21 cellular contexts compared by ENCODE assay signal in the genomic region with DNA sequence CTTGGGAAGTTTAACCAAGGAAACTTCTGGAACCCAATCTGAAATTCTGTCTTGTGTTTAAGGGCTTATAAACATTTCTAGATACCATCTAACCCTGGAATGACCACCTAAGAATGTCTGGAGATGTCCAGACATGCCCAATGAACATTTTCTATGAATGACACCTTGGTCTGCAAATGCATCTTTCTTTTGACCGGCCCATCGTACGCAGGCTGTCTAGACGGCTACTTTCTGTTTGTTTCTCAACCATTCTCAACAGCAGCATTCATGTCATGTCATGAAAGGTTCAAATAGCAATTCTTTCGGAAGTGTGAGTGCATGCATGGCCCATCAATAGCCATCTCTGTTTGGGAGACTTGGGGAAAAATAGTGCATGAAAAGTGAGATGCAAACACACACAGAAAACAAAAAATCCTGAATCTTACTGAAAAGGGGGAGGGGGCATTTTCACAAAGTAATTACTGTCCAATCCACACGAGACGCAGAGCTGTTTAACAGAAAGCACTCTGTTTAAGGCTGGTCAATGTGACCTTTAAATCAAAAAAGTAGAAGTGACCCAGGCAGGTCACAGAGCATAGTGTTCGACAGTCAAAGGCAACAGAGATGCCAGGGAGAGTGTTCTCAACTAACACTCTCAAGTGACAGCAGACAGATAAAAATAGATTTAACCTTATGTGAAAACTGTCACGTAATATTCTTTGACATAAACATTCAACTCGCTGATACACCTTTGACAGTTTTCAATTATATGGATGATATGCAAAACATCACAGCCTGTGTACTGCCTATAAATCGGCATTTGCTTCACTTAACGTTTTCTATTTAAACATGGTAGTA. TPM values are rescaled to one million over a fixed set of nuclear protein-coding genes. Genes with fewer than 3 reads are reported as not detected.
A peak's percentile ranks its signal among the peaks of the same experiment; 100 is the strongest.
DNase-seq lines count a peak whose midpoint lies in the region; ATAC-seq, FAIRE-seq and TF ChIP-seq lines count a peak whose summit lies in the region.
"Had no signal": no experiment of that assay in that cellular context is flagged by ENCODE, and none has a peak within 500 bp of the region (broad histone marks: within the 10 kb centered on the region; RNA-seq: fewer than 3 reads in every experiment).

No MANE protein-coding gene starts in this region.

- peaks cover 0 to 1% (median 0%) of the 10 kb centered on the region in 7 donors for H3K4me1 Mint-ChIP-seq in naive thymus-derived CD4-positive, alpha-beta T cell
- H3K4me1 Mint-ChIP-seq: activated B cell treated with CpG ODN at 0.5 μM for 24 hours; activated naive CD8-positive, alpha-beta T cell treated with anti-CD3 and anti-CD28 coated beads, Interleukin-2, amount 50 U/mL, for 24 hours had no signal

- RAD21 ChIA-PET in GM12878 (lab: Charles Lee; ENCODE audit: unreplicated experiment): no interaction called here

- no peaks in the 10 kb centered on the region for H3K36me3 ChIP-seq in GM12878 (ENCODE audit: control insufficient read depth in 2 of 2, insufficient read depth in 2 of 2, low read length in 1 of 2)
- H3K36me3 ChIP-seq in muscle layer of colon (ENCODE audit: insufficient read depth, low read length): peaks cover 17% of the 10 kb centered on the region
- peaks cover 0 to 5% (median 0%) of the 10 kb centered on the region in 3 donors for H3K36me3 ChIP-seq in tibial artery
- H3K36me3 ChIP-seq in naive thymus-derived CD4-positive, alpha-beta T cell (ENCODE audit: control insufficient read depth in 2 of 3, insufficient read depth in 3 of 3, low read length in 3 of 3): no peaks in the 10 kb centered on the region
- H3K36me3 ChIP-seq: neutrophil had no signal

- no peaks in the 10 kb centered on the region; a peak in 1 of 4 replicates for H3K27me3 ChIP-seq in GM12878 (replicated peaks in 1 of 2; ENCODE audit: control insufficient read depth in 2 of 2, insufficient read depth in 2 of 2, low read length in 1 of 2)
- H3K27me3 ChIP-seq in muscle layer of colon (ENCODE audit: control insufficient read depth in 1 of 2, insufficient read depth in 2 of 2, low read length in 2 of 2): no peaks in the 10 kb centered on the region
- H3K27me3 ChIP-seq in tibial artery: no peaks in the 10 kb centered on the region
- no peaks in the 10 kb centered on the region for H3K27me3 ChIP-seq in naive thymus-derived CD4-positive, alpha-beta T cell (ENCODE audit: control insufficient read depth in 2 of 2, insufficient read depth in 2 of 2, low read length in 2 of 2)
- H3K27me3 ChIP-seq: neutrophil had no signal

- no peak for TF ChIP-seq RAD21 in GM12878 (IDR thresholded peaks at IDR 0.05; ENCODE audit: insufficient read depth, low read depth, low read length)

- H3K9ac ChIP-seq in GM12878 (ENCODE audit: control insufficient read depth, insufficient read depth, low read length): no peak overlapping the region
- no peak overlapping the region for H3K9ac ChIP-seq in muscle layer of colon (ENCODE audit: low read length)

- ATAC-seq in GM12878 (no peak), Right ventricle myocardium superior (ENCODE audit: poor library complexity) (peak; percentile 86), GM18511 (IDR thresholded peaks at IDR 0.05; ENCODE audit: unreplicated experiment) (no peak)
- ATAC-seq in naive thymus-derived CD4-positive, alpha-beta T cell: no peak
- ATAC-seq: activated naive CD8-positive, alpha-beta T cell treated with anti-CD3 and anti-CD28 coated beads, Interleukin-2, amount 50 U/mL, for 24 hours; Panc1 had no signal

- in situ Hi-C loops in GM12878 (cut with MboI): no loop called here

- H3K27me3 Mint-ChIP-seq in naive thymus-derived CD4-positive, alpha-beta T cell: peaks cover 0 to 11% (median 0%) of the 10 kb centered on the region in 5 donors
- H3K27me3 Mint-ChIP-seq: activated B cell treated with CpG ODN at 0.5 μM for 24 hours; activated naive CD8-positive, alpha-beta T cell treated with anti-CD3 and anti-CD28 coated beads, Interleukin-2, amount 50 U/mL, for 24 hours had no signal

- CTCF ChIA-PET in GM12878 (lab: Yijun Ruan, JAX): no interaction called here
- CTCF ChIA-PET in naive thymus-derived CD4-positive, alpha-beta T cell (lab: Charles Lee): no interaction called here

- H3K9me3 ChIP-seq in GM12878 (replicated peaks; ENCODE audit: control insufficient read depth, insufficient read depth, low read length) (no peaks in the 10 kb centered on the region), muscle layer of colon (ENCODE audit: low read length) (no peaks in the 10 kb centered on the region), tibial artery (no peaks in the 10 kb centered on the region)
- no peaks in the 10 kb centered on the region for H3K9me3 ChIP-seq in naive thymus-derived CD4-positive, alpha-beta T cell (ENCODE audit: control insufficient read depth in 2 of 3, low read length in 3 of 3)
- H3K9me3 ChIP-seq: neutrophil had no signal

- no peak overlapping the region for H3K4me3 Mint-ChIP-seq in naive thymus-derived CD4-positive, alpha-beta T cell
- H3K4me3 Mint-ChIP-seq: activated B cell treated with CpG ODN at 0.5 μM for 24 hours; activated naive CD8-positive, alpha-beta T cell treated with anti-CD3 and anti-CD28 coated beads, Interleukin-2, amount 50 U/mL, for 24 hours had no signal

- no peaks in the 10 kb centered on the region for H4K20me1 ChIP-seq in GM12878 (ENCODE audit: control insufficient read depth, insufficient read depth)

- peaks cover 0 to 11% (median 0%) of the 10 kb centered on the region in 11 donors for H3K9me3 Mint-ChIP-seq in naive thymus-derived CD4-positive, alpha-beta T cell
- H3K9me3 Mint-ChIP-seq: activated B cell treated with CpG ODN at 0.5 μM for 24 hours; activated naive CD8-positive, alpha-beta T cell treated with anti-CD3 and anti-CD28 coated beads, Interleukin-2, amount 50 U/mL, for 24 hours had no signal

- no peak overlapping the region for H2AFZ ChIP-seq in GM12878 (ENCODE audit: control insufficient read depth, low read depth, low read length)

- BruUV-seq in GM12878 (replicated peaks; lab: Mats Ljungman, UMichigan): no TSS peak

- no peak overlapping the region for H3K27ac Mint-ChIP-seq in naive thymus-derived CD4-positive, alpha-beta T cell
- H3K27ac Mint-ChIP-seq: activated B cell treated with CpG ODN at 0.5 μM for 24 hours; activated naive CD8-positive, alpha-beta T cell treated with anti-CD3 and anti-CD28 coated beads, Interleukin-2, amount 50 U/mL, for 24 hours had no signal

- H3K4me2 ChIP-seq in GM12878 (ENCODE audit: control insufficient read depth, insufficient read depth): no peak overlapping the region

- no peaks in the 10 kb centered on the region for H3K36me3 Mint-ChIP-seq in naive thymus-derived CD4-positive, alpha-beta T cell

- 36% methylated on average over 12 of the region's 12 CpGs for WGBS in GM12878 (ENCODE audit: insufficient coverage, insufficient replicate concordance, low lambda C conversion rate, missing lambda C conversion rate)

- FAIRE-seq in GM12878 (lab: Jason Lieb, UNC): peak; percentile 18
- FAIRE-seq: H54 had no signal

- H3K79me2 ChIP-seq in GM12878 (ENCODE audit: control insufficient read depth, insufficient read depth, low read length): no peaks in the 10 kb centered on the region

- H3K4me3 ChIP-seq in GM12878: no peak overlapping the region
- H3K4me3 ChIP-seq in muscle layer of colon (ENCODE audit: low read depth in 1 of 2, low read length in 2 of 2): no peak overlapping the region
- no peak overlapping the region for H3K4me3 ChIP-seq in tibial artery
- H3K4me3 ChIP-seq in naive thymus-derived CD4-positive, alpha-beta T cell (ENCODE audit: low read length): no peak overlapping the region
- H3K4me3 ChIP-seq: SK-N-MC had no signal

- DNase-seq in GM12878 (ENCODE audit: low read depth, low spot score) (no peak), Right ventricle myocardium superior (no peak), tibial artery (no peak), NCI-H2171 treated with DMSO at 0.1 percent for 48 hours (lab: John Stamatoyannopoulos, UW) (no peak)
- no peak for DNase-seq in naive thymus-derived CD4-positive, alpha-beta T cell
- DNase-seq: activated B cell treated with CpG ODN at 0.5 μM for 24 hours; activated CD4-positive, alpha-beta T cell treated with anti-CD3 and anti-CD28 coated beads, Interleukin-2, amount 50 U/mL, for 48 hours; activated effector memory CD4-positive, alpha-beta T cell treated with Interleukin-2 at 50 U/mL for 16 hours; activated naive CD8-positive, alpha-beta T cell treated with anti-CD3 and anti-CD28 coated beads, Interleukin-2, amount 50 U/mL, for 24 hours; DMS 273 treated with DMSO at 0.1 percent for 48 hours; KBM-7; NCI-H187; NCI-H446; NK-92 treated with Interleukin-12 subunit alpha and Interleukin-12 subunit beta, amount 100 ng/mL, for 24 hours had no signal

- TF ChIP-seq EP300 in GM12878 (IDR thresholded peaks at IDR 0.05; ENCODE audit: borderline replicate concordance in 1 of 2, control insufficient read depth in 1 of 2, low read depth in 2 of 2, low read length in 2 of 2): no peak

- TF ChIP-seq POLR2A in GM12878 (IDR thresholded peaks at IDR 0.05; ENCODE audit: low read depth, low read length): no peak

- POLR2A ChIA-PET in GM12878 (lab: Charles Lee): no interaction called here
- POLR2A ChIA-PET in naive thymus-derived CD4-positive, alpha-beta T cell (lab: Charles Lee): no interaction called here

- SMC1A ChIA-PET in GM12878 (lab: Charles Lee; ENCODE audit: uncharacterized antibody, unreplicated experiment): interaction anchor here (1.2 kb wide), 1 partner anchor 9 kb away, joined by 3 read pairs; no protein-coding TSS in a partner anchor

- no peak for TF ChIP-seq CTCF in GM12878 (IDR thresholded peaks at IDR 0.05 in 2 of 3, conservative IDR thresholded peaks at IDR 0.05 in 1 of 3; ENCODE audit: control insufficient read depth in 2 of 3, extremely low read depth in 1 of 3, insufficient read depth in 1 of 3, low read depth in 3 of 3, low read length in 3 of 3)
- TF ChIP-seq CTCF in tibial artery (IDR thresholded peaks at IDR 0.05): no peak

- intact Hi-C loops in GM12878 (cut with micrococcal nuclease; ENCODE audit: unreplicated experiment): no loop called here
- intact Hi-C loops in Right ventricle myocardium superior (cut with DNase I): no loop called here
- intact Hi-C loops in tibial artery (cut with DNase I; ENCODE audit: low total_unique reads): no loop called here
- intact Hi-C loops in naive thymus-derived CD4-positive, alpha-beta T cell (cut with micrococcal nuclease): no loop called here

- H3K27ac ChIP-seq in GM12878 (ENCODE audit: control insufficient read depth, insufficient read depth): no peak overlapping the region
- peak overlapping the region; percentile 36 for H3K27ac ChIP-seq in muscle layer of colon (ENCODE audit: low read depth, low read length)
- peak overlapping the region; percentile 2 to 4 for H3K27ac ChIP-seq in tibial artery
- H3K27ac ChIP-seq in naive thymus-derived CD4-positive, alpha-beta T cell (ENCODE audit: low read depth, low read length): no peak overlapping the region
- H3K27ac ChIP-seq: epithelial cell of prostate, neutrophil, SK-N-MC had no signal

- H3K4me1 ChIP-seq in GM12878 (ENCODE audit: control insufficient read depth, insufficient read depth, low read length) (no peaks in the 10 kb centered on the region), muscle layer of colon (ENCODE audit: insufficient read depth, low read length) (peaks cover 91% of the 10 kb centered on the region), tibial artery (peaks cover 0 to 91% (median 37%) of the 10 kb centered on the region in 4 donors)
- no peaks in the 10 kb centered on the region for H3K4me1 ChIP-seq in naive thymus-derived CD4-positive, alpha-beta T cell (ENCODE audit: control insufficient read depth in 2 of 2, insufficient read depth in 2 of 2, low read length in 2 of 2)

RNA-seq across cellular contexts. Expression of gene PDZRN3, which starts 15.7 kb away (rescaled TPM):
- not detected in 2 replicates for total RNA-seq in GM12878 (2013; cell fraction: nucleolus; rRNA removed)
- total RNA-seq in GM12878 (2014; rRNA removed) (not detected in 2 replicates), GM12878 (2014; rRNA removed; fragmentation: Illumina TruSeq; extraction: Trizol) (not detected in 2 replicates), GM12878 (2021) (0.13 and 0.19 TPM in 2 replicates), Right ventricle myocardium superior (130 TPM)
- polyA plus RNA-seq in GM12878 (2011; ENCODE audit: low read depth): not detected
- polyA plus RNA-seq in GM12878 (2011; rRNA removed) (0.07 TPM in 1 of 2 replicates, not detected in the other), GM12878 (2014; fragmentation: Illumina TruSeq; extraction: Trizol) (0.13 TPM in 1 of 2 replicates, not detected in the other), GM12878 (2014; fragmentation: Nextera tagmentation; extraction: Ambion mirVana) (not detected), GM12878 (2014; rRNA removed) (0.12 TPM in 1 of 2 replicates, not detected in the other), GM12878 (2016; fragmentation: Nextera tagmentation; extraction: Ambion mirVana) (under 1 TPM in 1 of 2 experiments, not detected in 1; 0.37 TPM)
- 0.06 TPM in 1 of 2 replicates, not detected in the other for polyA plus RNA-seq in GM12878 (2011; cell fraction: cytosol; rRNA removed)
- 0.13 TPM in 1 of 2 replicates, not detected in the other for polyA plus RNA-seq in GM12878 (2011; cell fraction: nucleus; rRNA removed)
- polyA plus RNA-seq in GM12878 (2012): not detected in 2 replicates
- not detected in 2 replicates for polyA minus RNA-seq in GM12878 (2011; rRNA and poly(A)+ RNA removed)
- polyA minus RNA-seq in GM12878 (2011; cell fraction: cytosol; rRNA and poly(A)+ RNA removed): not detected in 2 replicates
- not detected in 2 replicates for polyA minus RNA-seq in GM12878 (2011; cell fraction: nucleus; rRNA and poly(A)+ RNA removed)
- total RNA-seq in naive thymus-derived CD4-positive, alpha-beta T cell: not detected
- polyA plus RNA-seq in naive thymus-derived CD4-positive, alpha-beta T cell: not detected
- total RNA-seq: activated B cell treated with CpG ODN at 0.5 μM for 24 hours had no signal

Comparison
In these comparisons a context has a peak if more than half of its experiments do, and no peak if none do; other contexts are left out.
1. H3K27ac ChIP-seq: peak in muscle layer of colon (single experiment) and tibial artery (2 of 2); none in GM12878 (single experiment) and naive thymus-derived CD4-positive, alpha-beta T cell (single experiment).
2. RNA of gene PDZRN3, which starts 15.7 kb away (total RNA-seq): 130 TPM in Right ventricle myocardium superior (single experiment); 0.13 to 0.19 TPM in GM12878 and not detected in naive thymus-derived CD4-positive, alpha-beta T cell; every median in the first group is over 100 times any median in the second.